Comparison of ENCODE assay signal across 9 cellular contexts in the genomic region with DNA sequence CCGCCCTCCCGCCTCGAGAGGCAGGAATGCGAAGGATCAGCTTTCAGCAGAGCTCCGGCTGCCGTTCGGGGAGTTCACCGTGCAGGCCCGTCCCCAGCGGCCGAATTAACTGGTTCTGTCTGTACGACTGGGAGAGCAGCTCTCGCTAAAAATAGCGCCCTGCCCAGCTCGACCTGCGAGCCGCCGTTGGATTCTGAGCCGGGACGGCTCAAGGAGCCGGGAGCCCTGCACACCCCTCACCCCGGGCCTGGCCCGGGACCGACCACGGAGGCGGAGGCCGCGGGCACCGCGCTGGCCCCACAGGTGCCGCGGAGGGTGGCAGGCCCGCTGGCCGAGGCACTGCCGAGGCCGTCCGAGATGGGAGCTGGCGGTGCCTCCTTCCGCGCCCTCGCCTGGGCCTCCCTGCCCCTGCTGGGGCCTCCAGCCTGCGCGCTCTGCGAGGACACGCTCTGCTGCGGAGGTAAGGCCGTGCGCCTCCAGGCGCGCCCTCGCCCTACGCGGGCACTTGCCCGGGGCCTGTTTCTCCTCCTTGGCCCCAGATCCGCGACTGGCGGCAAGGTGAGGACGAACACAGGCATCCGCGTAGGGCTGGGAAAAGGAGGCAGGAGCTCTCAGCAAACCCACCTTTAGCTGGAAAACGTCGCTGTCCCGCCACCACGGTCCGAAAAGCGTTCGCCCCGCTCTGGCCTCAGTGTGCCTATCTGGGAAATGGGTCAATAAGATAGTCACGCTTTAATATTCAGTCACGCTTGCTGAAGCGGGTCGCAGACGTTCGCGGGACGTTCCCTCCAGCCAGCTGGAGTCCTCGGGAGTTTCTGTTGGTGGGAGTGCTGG. TPM values are rescaled to one million over a fixed set of nuclear protein-coding genes. Genes with fewer than 3 reads are reported as not detected.
A peak's percentile ranks its signal among the peaks of the same experiment; 100 is the strongest.
DNase-seq lines count a peak whose midpoint lies in the region; ATAC-seq, FAIRE-seq and TF ChIP-seq lines count a peak whose summit lies in the region.
"Had no signal": no experiment of that assay in that cellular context is flagged by ENCODE, and none has a peak within 500 bp of the region (broad histone marks: within the 10 kb centered on the region; RNA-seq: fewer than 3 reads in every experiment).

No MANE protein-coding gene starts in this region.

- no peak for TF ChIP-seq RAD21 in HCT116 (IDR thresholded peaks at IDR 0.05; ENCODE audit: low read depth)

- DNase-seq in HCT116 (ENCODE audit: low read depth, low spot score) (peak; percentile 67), mammary epithelial cell (no peak), iPS-NIHi11 (ENCODE audit: low spot score) (peak; percentile 93), small intestine (peak; percentile 17), HUDEP-2 (lab: John Stamatoyannopoulos, UW; ENCODE audit: unreplicated experiment in 76 of 76) (no peak), activated T-cell treated with anti-CD3 and anti-CD28 coated beads for 4 hours (no peak)
- DNase-seq: activated B cell treated with CpG ODN at 0.5 μM for 24 hours had no signal

- intact Hi-C loops in HCT116 (cut with micrococcal nuclease) = loop anchor here (5.0 kb wide), 1 partner anchor 51 kb away; no protein-coding TSS in a partner anchor
- intact Hi-C loops in mammary epithelial cell (cut with micrococcal nuclease) = no loop called here

- H3K79me2 ChIP-seq in HCT116 (ENCODE audit: insufficient read depth, low read length) (peaks cover 32% of the 10 kb centered on the region), mammary epithelial cell (ENCODE audit: insufficient read depth, low read length) (no peaks in the 10 kb centered on the region)

- no peaks in the 10 kb centered on the region for H3K9me2 ChIP-seq in HCT116 (ENCODE audit: insufficient read depth)

- TF ChIP-seq CTCF in HCT116 (IDR thresholded peaks at IDR 0.05 in 2 of 3, conservative IDR thresholded peaks at IDR 0.05 in 1 of 3; ENCODE audit: borderline replicate concordance in 1 of 3, insufficient read depth in 1 of 3, low read depth in 2 of 3, low read length in 2 of 3) (peak in 2 of 3 experiments; percentile 49; a peak in 1 of 6 replicates), mammary epithelial cell (conservative IDR thresholded peaks at IDR 0.05 in 1 of 2, IDR thresholded peaks at IDR 0.05 in 1 of 2; ENCODE audit: extremely low read depth in 1 of 2, insufficient read depth in 1 of 2, low read depth in 1 of 2, low read length in 2 of 2) (peak in 1 of 2 donors; percentile 11)

- H3K4me3 ChIP-seq in HCT116 (replicated peaks in 1 of 2; ENCODE audit: low read depth in 1 of 2, low read length in 2 of 2) = peak overlapping the region; percentile 71 to 88
- H3K4me3 ChIP-seq in mammary epithelial cell (replicated peaks in 1 of 3; ENCODE audit: insufficient read depth in 1 of 3, low read depth in 2 of 3, low read length in 3 of 3) = peak overlapping the region in 2 of 3 experiments; percentile 12 to 17
- peak overlapping the region in 1 of 2 donors; percentile 43 for H3K4me3 ChIP-seq in small intestine (ENCODE audit: low read depth in 1 of 2, low read length in 2 of 2)

- H3K4me1 ChIP-seq in HCT116 (ENCODE audit: control insufficient read depth in 1 of 2, insufficient read depth in 2 of 2, low read length in 2 of 2) = peaks cover 16 to 45% of the 10 kb centered on the region in 2 experiments
- H3K4me1 ChIP-seq in mammary epithelial cell (ENCODE audit: insufficient read depth, low read length) = peaks cover 12% of the 10 kb centered on the region
- no peaks in the 10 kb centered on the region for H3K4me1 ChIP-seq in small intestine (ENCODE audit: control insufficient read depth in 2 of 2, insufficient read depth in 1 of 2, low read depth in 1 of 2, low read length in 1 of 2)

- H3K27me3 ChIP-seq in HCT116 (ENCODE audit: insufficient read depth, low read length) (no peaks in the 10 kb centered on the region), mammary epithelial cell (ENCODE audit: insufficient read depth, low read length) (peaks cover 23% of the 10 kb centered on the region), small intestine (ENCODE audit: control insufficient read depth in 2 of 2, insufficient read depth in 2 of 2, low read length in 2 of 2) (peaks cover 2 to 9% of the 10 kb centered on the region in 2 donors)

- in situ Hi-C loops in mammary epithelial cell (cut with MboI; ENCODE audit: low sequenced_read_pairs in 2 of 2) = no loop called here

- 23% methylated on average over 27 of the region's 77 CpGs for WGBS in mammary epithelial cell (ENCODE audit: low coverage, missing lambda C conversion rate)
- 12 to 18% (median 15%) methylated on average over 61 to 77 of the region's 77 CpGs for WGBS in small intestine, 3 donors

- RAD21 ChIA-PET in HCT116 (lab: Charles Lee; ENCODE audit: low non-redundant PET in 1 of 2, low total read pairs in 2 of 2, uncharacterized antibody in 2 of 2, unreplicated experiment in 2 of 2) = interaction anchor here (0.8 to 1.3 kb wide), 3 partner anchors 52 to 53 kb away, joined by 3 to 4 read pairs (median 3); no protein-coding TSS in a partner anchor

- ATAC-seq in HCT116 = peak; percentile 64
- ATAC-seq in HG03139 (IDR thresholded peaks at IDR 0.05; ENCODE audit: unreplicated experiment) = no peak
- ATAC-seq in GM18520 (IDR thresholded peaks at IDR 0.05; ENCODE audit: unreplicated experiment) = no peak

- CTCF ChIA-PET in HCT116 (lab: Charles Lee) (interaction anchor here (0.6 to 3.2 kb wide), 5 partner anchors 12 to 52 kb away, joined by 3 to 18 read pairs (median 9); no protein-coding TSS in a partner anchor), mammary epithelial cell (lab: Charles Lee; ENCODE audit: low non-redundant PET) (no interaction called here)

- no peak for FAIRE-seq in small intestine (lab: Jason Lieb, UNC)

- TF ChIP-seq POLR2A in HCT116 (IDR thresholded peaks at IDR 0.05; ENCODE audit: borderline replicate concordance, extremely low read depth, insufficient read depth, insufficient read length) = no peak

- peak overlapping the region; percentile 100 for H3K4me2 ChIP-seq in HCT116 (ENCODE audit: low read length)
- peak overlapping the region; percentile 69 for H3K4me2 ChIP-seq in mammary epithelial cell (ENCODE audit: insufficient read depth, low read depth, low read length)

- H2AFZ ChIP-seq in HCT116 (ENCODE audit: low read depth, low read length, poor library complexity, severe bottlenecking) (peak overlapping the region; percentile 78), mammary epithelial cell (ENCODE audit: low read depth, low read length) (peak overlapping the region; percentile 46)

- peak overlapping the region; percentile 87 for H3K9ac ChIP-seq in HCT116 (ENCODE audit: low read length)
- H3K9ac ChIP-seq in mammary epithelial cell (ENCODE audit: insufficient read depth, low read length) = no peak overlapping the region

- dilution Hi-C loops in mammary epithelial cell (cut with HindIII; ENCODE audit: low sequenced_read_pairs) = no loop called here

- H4K20me1 ChIP-seq in HCT116 (ENCODE audit: insufficient read depth) (no peaks in the 10 kb centered on the region), mammary epithelial cell (ENCODE audit: insufficient read depth, low read length) (no peaks in the 10 kb centered on the region)

- peak overlapping the region; percentile 95 for H3K27ac ChIP-seq in HCT116 (ENCODE audit: low read depth, low read length)
- no peak overlapping the region for H3K27ac ChIP-seq in mammary epithelial cell (ENCODE audit: insufficient read depth, low read depth, low read length)
- peak overlapping the region in 1 of 2 donors; percentile 33 for H3K27ac ChIP-seq in small intestine (ENCODE audit: low read depth in 1 of 2, low read length in 1 of 2)

- H3K9me3 ChIP-seq in HCT116 (ENCODE audit: control insufficient read depth in 1 of 2, insufficient read depth in 1 of 2, low read depth in 1 of 2, low read length in 2 of 2) = no peaks in the 10 kb centered on the region
- H3K9me3 ChIP-seq in mammary epithelial cell (replicated peaks; ENCODE audit: insufficient read depth, low read length) = no peaks in the 10 kb centered on the region
- no peaks in the 10 kb centered on the region for H3K9me3 ChIP-seq in small intestine (ENCODE audit: control insufficient read depth, low read depth)

- 0 out of 4 replicates have a peak, but pooled peaks cover 0 to 2% of the 10 kb centered on the region in 2 experiments for H3K36me3 ChIP-seq in HCT116 (ENCODE audit: control insufficient read depth in 1 of 2, insufficient read depth in 2 of 2, low read length in 2 of 2)
- no peaks in the 10 kb centered on the region for H3K36me3 ChIP-seq in mammary epithelial cell (ENCODE audit: insufficient read depth, low read length)
- no peaks in the 10 kb centered on the region for H3K36me3 ChIP-seq in small intestine (ENCODE audit: control insufficient read depth in 2 of 2, insufficient read depth in 2 of 2, low read length in 2 of 2)

- POLR2A ChIA-PET in HCT116 (lab: Charles Lee) = interaction anchor here (1.0 to 2.5 kb wide), 5 partner anchors 12 to 48 kb away, joined by 3 to 8 read pairs (median 3); no protein-coding TSS in a partner anchor

- BruUV-seq in HCT116 (replicated peaks; lab: Mats Ljungman, UMichigan) = TSS peak; percentile 76
- BruUV-seq in mammary epithelial cell (replicated peaks; lab: Mats Ljungman, UMichigan) = no TSS peak

TF ChIP-seq in HCT116, 20 proteins besides CTCF, POLR2A, EP300 and RAD21:
- TF ChIP-seq EZH2 (IDR thresholded peaks at IDR 0.05) (no peak), YY1 (IDR thresholded peaks at IDR 0.05; ENCODE audit: extremely low read depth, insufficient replicate concordance, low read depth, low read length) (peak; percentile 26), ELF1 (IDR thresholded peaks at IDR 0.05; ENCODE audit: borderline replicate concordance, low read depth) (no peak), JUND (IDR thresholded peaks at IDR 0.05) (no peak), ZFX (IDR thresholded peaks at IDR 0.05) (peak; percentile 96), POLR2AphosphoS5 (IDR thresholded peaks at IDR 0.05; ENCODE audit: low read depth, low read length) (peak; percentile 47)

RNA-seq across cellular contexts. Expression of a gene that starts 53.0 kb away (rescaled TPM):
- total RNA-seq in HCT116 (2021; ENCODE audit: unreplicated experiment) (31.0 TPM), mammary epithelial cell (100 to 1,000 TPM in 1 of 2 donors, 10 to 100 TPM in 1; 78.4 to 103 TPM)
- polyA plus RNA-seq in HCT116 (2012) = 15.1 and 18.9 TPM in 2 replicates
- polyA plus RNA-seq in mammary epithelial cell (60.0 TPM), small intestine (10 to 100 TPM; 13.8 to 39.0 (median 20.1) TPM)
- 122 TPM for polyA minus RNA-seq in mammary epithelial cell

Comparison
In these comparisons a context has a peak if more than half of its experiments do, and no peak if none do; other contexts are left out.
1. DNase-seq: peak in HCT116 (single experiment), iPS-NIHi11 (single experiment) and small intestine (single experiment); none in mammary epithelial cell (single experiment), HUDEP-2 (0 of 76) and activated T-cell treated with anti-CD3 and anti-CD28 coated beads for 4 hours (single experiment).